ENCODE assay signal across 8 cellular contexts in the genomic region with DNA sequence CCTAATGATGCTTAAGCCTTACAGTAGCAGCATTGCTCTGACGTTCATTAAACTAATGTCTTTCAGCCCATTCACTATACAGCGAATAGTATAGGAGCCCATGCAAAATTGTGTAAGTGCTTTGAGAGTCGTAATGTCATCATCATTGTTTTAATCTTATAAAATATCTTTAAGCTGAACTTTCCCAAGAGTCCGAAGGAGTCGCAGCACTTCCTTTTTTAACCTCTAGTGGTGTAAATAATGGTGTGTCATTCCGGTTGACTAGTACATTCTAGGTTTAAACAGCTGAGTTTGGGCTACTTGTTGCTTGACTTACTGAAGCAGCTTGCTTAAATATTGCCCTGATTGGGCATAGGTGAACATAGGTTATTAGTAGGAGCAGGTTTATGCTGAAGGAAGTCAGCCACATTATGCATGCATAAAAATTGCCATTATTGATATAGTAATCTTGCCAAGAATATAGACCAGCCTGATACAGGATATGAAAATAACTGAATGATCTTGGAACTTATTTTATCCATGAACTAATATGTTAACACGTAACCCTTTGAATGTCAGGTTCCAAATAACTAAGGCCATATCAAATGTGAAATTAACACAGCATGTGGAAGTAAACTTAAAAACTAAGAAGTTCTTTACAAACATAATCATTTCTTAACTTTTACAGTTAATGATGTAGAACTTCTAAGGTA. TPM values are rescaled to one million over a fixed set of nuclear protein-coding genes. Genes with fewer than 3 reads are reported as not detected.
DNase-seq lines count a peak whose midpoint lies in the region; ATAC-seq and TF ChIP-seq lines count a peak whose summit lies in the region.

No MANE protein-coding gene starts in this region.

- peak overlapping the region; percentile 95 for H3K4me3 ChIP-seq in epithelial cell of esophagus (ENCODE audit: low read length)

- H3K27ac Mint-ChIP-seq in neural crest cell (ENCODE audit: unreplicated experiment) = no peak overlapping the region

- H3K36me3 Mint-ChIP-seq in neural crest cell (ENCODE audit: low read depth) = no peaks in the 10 kb centered on the region

- peak overlapping the region; percentile 97 for H3K4me3 Mint-ChIP-seq in neural crest cell

- peaks cover 44% of the 10 kb centered on the region for H3K4me1 Mint-ChIP-seq in neural crest cell

- DNase-seq in NCI-H82 (lab: John Stamatoyannopoulos, UW) = peak; percentile 57
- DNase-seq in NCI-H82 treated with DMSO at 0.1 percent for 48 hours (lab: John Stamatoyannopoulos, UW; ENCODE audit: unreplicated experiment) = no peak
- DNase-seq in KBM-7 = peak; percentile 70
- peak in 3 of 5 experiments; percentile 15 to 86 (median 47) for DNase-seq in T-helper 2 cell
- peak; percentile 66 for DNase-seq in epithelial cell of esophagus (ENCODE audit: low read depth)
- DNase-seq in neural crest cell (ENCODE audit: low read depth, low spot score) = no peak

- in situ Hi-C loops in KBM-7 (cut with MboI; ENCODE audit: low pct_unique_long_range_greater_than_20kb, low sequenced_read_pairs) = no loop called here

- H3K27me3 Mint-ChIP-seq in neural crest cell (ENCODE audit: low read depth) = no peaks in the 10 kb centered on the region

- TF ChIP-seq CTCF in epithelial cell of esophagus (IDR thresholded peaks at IDR 0.05; ENCODE audit: insufficient read depth, low read depth, low read length, missing control alignments) (peak; percentile 50), neural crest cell (conservative IDR thresholded peaks at IDR 0.05) (peak; percentile 73)

- no peaks in the 10 kb centered on the region for H3K9me3 Mint-ChIP-seq in neural crest cell

- no peak for ATAC-seq in GM21619 (IDR thresholded peaks at IDR 0.05; ENCODE audit: unreplicated experiment)
- ATAC-seq in HG03196 (IDR thresholded peaks at IDR 0.05; ENCODE audit: unreplicated experiment) = no peak

RNA-seq across cellular contexts. Expression of gene WNK1, which starts 2.6 kb away (rescaled TPM):
- total RNA-seq in neural crest cell = 155 and 166 TPM in 2 replicates

Comparison
In these comparisons a context has a peak if more than half of its experiments do, and no peak if none do; other contexts are left out.
1. DNase-seq: peak in NCI-H82 (single experiment), KBM-7 (single experiment), T-helper 2 cell (3 of 5) and epithelial cell of esophagus (single experiment); none in NCI-H82 treated with DMSO at 0.1 percent for 48 hours (single experiment) and neural crest cell (single experiment).